ENCODE assay signal across 8 cellular contexts in the genomic region with DNA sequence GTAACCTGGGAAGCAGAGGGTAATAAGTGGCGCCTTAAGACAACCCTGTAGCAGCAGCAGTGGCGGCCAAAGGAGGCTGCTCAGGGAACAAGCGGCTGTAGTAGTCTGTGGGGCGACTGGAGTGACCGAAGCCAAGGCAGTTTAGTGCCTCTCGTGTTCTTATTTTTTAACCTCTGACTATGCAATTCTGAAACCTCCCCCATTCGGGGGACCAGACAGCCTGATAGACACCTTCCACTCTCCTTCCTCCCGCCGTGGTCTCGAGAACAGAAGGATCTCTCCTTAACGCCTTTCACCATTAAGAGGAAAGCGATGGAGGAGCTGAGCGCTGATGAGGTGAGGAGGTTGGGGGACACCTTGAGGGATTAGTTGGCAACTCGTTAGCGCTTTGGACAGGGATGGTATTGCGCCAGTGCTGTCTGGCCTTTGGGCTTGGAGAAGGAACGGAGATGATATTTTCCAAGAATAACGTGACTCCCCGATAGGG. TPM values are rescaled to one million over a fixed set of nuclear protein-coding genes. Genes with fewer than 3 reads are reported as not detected.
A peak's percentile ranks its signal among the peaks of the same experiment; 100 is the strongest.
DNase-seq lines count a peak whose midpoint lies in the region; ATAC-seq and TF ChIP-seq lines count a peak whose summit lies in the region.

No MANE protein-coding gene starts in this region.

- peak overlapping the region; percentile 73 for H3K27ac Mint-ChIP-seq in activated CD4-positive, alpha-beta T cell treated with anti-CD3 and anti-CD28 coated beads for 36 hours
- H3K27ac Mint-ChIP-seq in H9, result peak overlapping the region; percentile 99 to 100 (median 99)
- peak overlapping the region; percentile 96 for H3K27ac Mint-ChIP-seq in activated naive CD8-positive, alpha-beta T cell treated with anti-CD3 and anti-CD28 coated beads, Interleukin-2, amount 10 ng/mL, durations not matched to agents 7 days and 5 days

- H3K9ac ChIP-seq in H9 (ENCODE audit: extremely low read depth, insufficient read length, low read length), result peak overlapping the region; percentile 96

- no peak for DNase-seq in activated CD4-positive, alpha-beta T cell treated with anti-CD3 and anti-CD28 coated beads for 36 hours
- no peak for DNase-seq in activated CD4-positive, alpha-beta T cell treated with anti-CD3 and anti-CD28 coated beads, Interleukin-2, amount 50 U/mL, for 4 hours
- DNase-seq in H9 (peak; percentile 33), NCI-H1092 treated with DMSO at 0.1 percent for 48 hours (lab: John Stamatoyannopoulos, UW) (peak; percentile 67), iPS DF 6.9 (ENCODE audit: low read depth, low spot score) (no peak), gastrocnemius medialis (peak; percentile 32 to 46)
- no peak for DNase-seq in activated naive CD8-positive, alpha-beta T cell treated with anti-CD3 and anti-CD28 coated beads, Interleukin-2, amount 10 ng/mL, durations not matched to agents 7 days and 5 days
- DNase-seq in effector CD8-positive, alpha-beta T cell (lab: John Stamatoyannopoulos, UW), result no peak

- no peaks in the 10 kb centered on the region for H4K20me1 ChIP-seq in H9 (ENCODE audit: control insufficient read depth, insufficient read depth, insufficient read length)

- no peak overlapping the region for H3K56ac ChIP-seq in H9 (ENCODE audit: insufficient read length, low read depth, low read length)

- H3K4me1 Mint-ChIP-seq in activated CD4-positive, alpha-beta T cell treated with anti-CD3 and anti-CD28 coated beads for 36 hours, result peaks cover 24% of the 10 kb centered on the region
- peaks cover 15 to 19% of the 10 kb centered on the region in 2 experiments for H3K4me1 Mint-ChIP-seq in H9
- peaks cover 18% of the 10 kb centered on the region for H3K4me1 Mint-ChIP-seq in activated naive CD8-positive, alpha-beta T cell treated with anti-CD3 and anti-CD28 coated beads, Interleukin-2, amount 10 ng/mL, durations not matched to agents 7 days and 5 days

- H3K23ac ChIP-seq in H9 (ENCODE audit: insufficient read length, low read depth, low read length), result no peak overlapping the region

- H3K36me3 ChIP-seq in iPS DF 6.9 (ENCODE audit: control insufficient read depth, insufficient read depth, low read length), result no peaks in the 10 kb centered on the region; the same call in 1 of the 2 replicates
- peaks cover 0 to 19% of the 10 kb centered on the region in 2 donors for H3K36me3 ChIP-seq in gastrocnemius medialis

- no peaks in the 10 kb centered on the region for H3K9me3 ChIP-seq in H9 (ENCODE audit: control insufficient read depth, low read depth, low read length)
- no peaks in the 10 kb centered on the region for H3K9me3 ChIP-seq in iPS DF 6.9 (ENCODE audit: control insufficient read depth, insufficient read depth, low read length)
- H3K9me3 ChIP-seq in gastrocnemius medialis, result no peaks in the 10 kb centered on the region

- H2BK120ac ChIP-seq in H9 (ENCODE audit: low read depth, low read length, poor library complexity, severe bottlenecking), result no peak overlapping the region

- no peak overlapping the region for H2AFZ ChIP-seq in H9 (ENCODE audit: low read length)

- H2BK12ac ChIP-seq in H9 (ENCODE audit: insufficient read length, low read depth, low read length), result no peak overlapping the region

- peak overlapping the region; percentile 60; the same call in 1 of the 2 replicates for H3K4me3 ChIP-seq in iPS DF 6.9 (ENCODE audit: low read length)
- peak overlapping the region; percentile 75 to 93 (median 86) for H3K4me3 ChIP-seq in gastrocnemius medialis

- H3K23me2 ChIP-seq in H9 (ENCODE audit: insufficient read length, low read depth, low read length, poor library complexity, severe bottlenecking), result peaks cover 12% of the 10 kb centered on the region

- H3K79me2 ChIP-seq in H9 (ENCODE audit: insufficient read depth, low read length), result peaks cover 5% of the 10 kb centered on the region; the same call in 1 of the 2 replicates

- peak overlapping the region; percentile 76 for H2BK5ac ChIP-seq in H9 (ENCODE audit: insufficient read length, low read length)

- H3K18ac ChIP-seq in H9 (ENCODE audit: insufficient read length, low read depth, low read length), result peak overlapping the region; percentile 36

- no peak overlapping the region for H2BK20ac ChIP-seq in H9 (ENCODE audit: low read depth, low read length, poor library complexity, severe bottlenecking)

- H4K91ac ChIP-seq in H9 (ENCODE audit: insufficient read length, low read depth, low read length), result no peak overlapping the region

- TF ChIP-seq CTCF in H9 (conservative IDR thresholded peaks at IDR 0.05) (no peak), gastrocnemius medialis (IDR thresholded peaks at IDR 0.05 in 4 of 5, conservative IDR thresholded peaks at IDR 0.05 in 1 of 5) (peak in 1 of 5 experiments; percentile 14)

- no peak overlapping the region for H3T11ph ChIP-seq in H9 (ENCODE audit: low read length)

- no peaks in the 10 kb centered on the region for H3K9me3 Mint-ChIP-seq in activated CD4-positive, alpha-beta T cell treated with anti-CD3 and anti-CD28 coated beads for 36 hours (ENCODE audit: low read depth)
- H3K9me3 Mint-ChIP-seq in H9, result peaks cover 0 to 2% of the 10 kb centered on the region in 2 experiments; a peak in 3 of 5 replicates
- H3K9me3 Mint-ChIP-seq in activated naive CD8-positive, alpha-beta T cell treated with anti-CD3 and anti-CD28 coated beads, Interleukin-2, amount 10 ng/mL, durations not matched to agents 7 days and 5 days, result no peaks in the 10 kb centered on the region

- no peak overlapping the region for H2BK15ac ChIP-seq in H9 (ENCODE audit: low read depth, low read length)

- peaks cover 4% of the 10 kb centered on the region for H3K36me3 Mint-ChIP-seq in activated CD4-positive, alpha-beta T cell treated with anti-CD3 and anti-CD28 coated beads for 36 hours (ENCODE audit: low read depth)
- peaks cover 6 to 12% (median 8%) of the 10 kb centered on the region in 3 experiments; a peak in 5 of 7 replicates for H3K36me3 Mint-ChIP-seq in H9 (ENCODE audit: insufficient read depth in 1 of 3, low read depth in 3 of 3)
- no peaks in the 10 kb centered on the region for H3K36me3 Mint-ChIP-seq in activated naive CD8-positive, alpha-beta T cell treated with anti-CD3 and anti-CD28 coated beads, Interleukin-2, amount 10 ng/mL, durations not matched to agents 7 days and 5 days

- ATAC-seq in activated CD4-positive, alpha-beta T cell treated with anti-CD3 and anti-CD28 coated beads for 36 hours, result peak; percentile 21
- ATAC-seq in activated naive CD8-positive, alpha-beta T cell treated with anti-CD3 and anti-CD28 coated beads, Interleukin-2, amount 10 ng/mL, durations not matched to agents 7 days and 5 days (ENCODE audit: low read depth), result peak; percentile 28
- peak; percentile 73 to 76 for ATAC-seq in gastrocnemius medialis

- H3K4me3 Mint-ChIP-seq in activated CD4-positive, alpha-beta T cell treated with anti-CD3 and anti-CD28 coated beads for 36 hours, result peak overlapping the region; percentile 88
- H3K4me3 Mint-ChIP-seq in H9, result peak overlapping the region; percentile 89 to 92
- H3K4me3 Mint-ChIP-seq in activated naive CD8-positive, alpha-beta T cell treated with anti-CD3 and anti-CD28 coated beads, Interleukin-2, amount 10 ng/mL, durations not matched to agents 7 days and 5 days, result peak overlapping the region; percentile 86

- H2AK5ac ChIP-seq in H9 (ENCODE audit: insufficient read length, low read length), result no peak overlapping the region

- H3K79me1 ChIP-seq in H9 (ENCODE audit: insufficient read depth, low read depth, low read length, poor library complexity, severe bottlenecking), result no peaks in the 10 kb centered on the region

- WGBS in H9 (ENCODE audit: extremely low coverage, insufficient read length, low lambda C conversion rate), result no CpG with 5 or more reads among the region's 19 CpGs
- no CpG with 5 or more reads among the region's 19 CpGs for WGBS in iPS DF 6.9 (ENCODE audit: insufficient coverage, insufficient read length)

- H3K4me2 ChIP-seq in H9 (ENCODE audit: insufficient read depth, insufficient read length, low read length), result peak overlapping the region; percentile 82

- CTCF ChIA-PET in activated CD4-positive, alpha-beta T cell treated with anti-CD3 and anti-CD28 coated beads for 36 hours (lab: Charles Lee), result interaction anchor here (0.6 to 1.6 kb wide), 8 partner anchors 13 to 365 kb away, joined by 3 to 8 read pairs (median 3); a partner anchor contains a TSS

- peak overlapping the region; percentile 90 for H3K14ac ChIP-seq in H9 (ENCODE audit: insufficient read depth, low read length)

- H3K27ac ChIP-seq in H9 (ENCODE audit: insufficient read length, low read depth, low read length) (peak overlapping the region; percentile 95), iPS DF 6.9 (ENCODE audit: low read length) (peak overlapping the region; percentile 10), gastrocnemius medialis (peak overlapping the region; percentile 92 to 98 (median 96))

- H3K4me1 ChIP-seq in H9 (ENCODE audit: insufficient read depth, low read length) (peaks cover 2% of the 10 kb centered on the region; the same call in 1 of the 2 replicates), iPS DF 6.9 (ENCODE audit: control insufficient read depth, insufficient read depth, low read length) (no peaks in the 10 kb centered on the region), gastrocnemius medialis (peaks cover 21 to 26% of the 10 kb centered on the region in 2 donors)

- POLR2A ChIA-PET in activated CD4-positive, alpha-beta T cell treated with anti-CD3 and anti-CD28 coated beads for 36 hours (lab: Charles Lee), result interaction anchor here (0.8 to 1.2 kb wide), 2 partner anchors 90 to 979 kb away, joined by 3 read pairs; a partner anchor contains a TSS
- POLR2A ChIA-PET in activated naive CD8-positive, alpha-beta T cell treated with anti-CD3 and anti-CD28 coated beads, Interleukin-2, amount 10 ng/mL, durations not matched to agents 7 days and 5 days (lab: Charles Lee), result interaction anchor here (2.0 kb wide), 1 partner anchor 83 kb away, joined by 6 read pairs; no protein-coding TSS in a partner anchor

- no peak overlapping the region for H4K8ac ChIP-seq in H9 (replicated peaks; ENCODE audit: insufficient read length, low read depth, low read length)

- H3K27me3 Mint-ChIP-seq in activated CD4-positive, alpha-beta T cell treated with anti-CD3 and anti-CD28 coated beads for 36 hours, result no peaks in the 10 kb centered on the region
- H3K27me3 Mint-ChIP-seq in H9 (ENCODE audit: low read depth), result no peaks in the 10 kb centered on the region
- H3K27me3 Mint-ChIP-seq in activated naive CD8-positive, alpha-beta T cell treated with anti-CD3 and anti-CD28 coated beads, Interleukin-2, amount 10 ng/mL, durations not matched to agents 7 days and 5 days, result no peaks in the 10 kb centered on the region

- H4K5ac ChIP-seq in H9 (ENCODE audit: insufficient read length, low read depth, low read length), result peak overlapping the region; percentile 67

- no peak for TF ChIP-seq POLR2A in gastrocnemius medialis (IDR thresholded peaks at IDR 0.05)

- H3K27me3 ChIP-seq in H9 (ENCODE audit: insufficient read depth, low read length) (no peaks in the 10 kb centered on the region), iPS DF 6.9 (ENCODE audit: control insufficient read depth, insufficient read depth, low read length) (no peaks in the 10 kb centered on the region), gastrocnemius medialis (no peaks in the 10 kb centered on the region)

- in situ Hi-C loops in gastrocnemius medialis (cut with MboI; ENCODE audit: low sequenced_read_pairs in 4 of 4), result loop anchor here in 2 of 4 donors (5.0 to 10.0 kb wide), 2 partner anchors 156 to 159 kb away; no protein-coding TSS in a partner anchor

- intact Hi-C loops in activated CD4-positive, alpha-beta T cell treated with anti-CD3 and anti-CD28 coated beads for 36 hours (cut with DNase I, micrococcal nuclease), result loop anchor here (2.0 to 5.0 kb wide), 7 partner anchors 91 to 1229 kb away; a partner anchor contains a TSS
- intact Hi-C loops in gastrocnemius medialis (cut with DNase I; ENCODE audit: low total_unique reads), result loop anchor here (2.0 to 10.0 kb wide), 3 partner anchors 74 to 239 kb away; no protein-coding TSS in a partner anchor

- H3K4ac ChIP-seq in H9 (ENCODE audit: low read depth, low read length), result no peak overlapping the region

RNA-seq across cellular contexts. Expression of a gene that starts 0.6 kb away (rescaled TPM):
- total RNA-seq in activated CD4-positive, alpha-beta T cell treated with anti-CD3 and anti-CD28 coated beads for 36 hours, result 10 to 100 TPM; 26.1 to 31.8 TPM
- total RNA-seq in H9 (2021) (66.0 and 67.6 TPM in 2 replicates), gastrocnemius medialis (100 to 1,000 TPM in 2 of 4 donors, 10 to 100 TPM in 2; 42.6 to 143 (median 98.2) TPM)
- total RNA-seq in activated naive CD8-positive, alpha-beta T cell treated with anti-CD3 and anti-CD28 coated beads, Interleukin-2, amount 10 ng/mL, durations not matched to agents 7 days and 5 days, result 10 to 100 TPM; 31.6 to 33.4 TPM

RNA-seq across cellular contexts. Expression of a gene that starts 36.4 kb away (rescaled TPM):
- not detected for total RNA-seq in activated CD4-positive, alpha-beta T cell treated with anti-CD3 and anti-CD28 coated beads for 36 hours
- total RNA-seq in H9 (2021) (4.5 and 6.2 TPM in 2 replicates), gastrocnemius medialis (10 to 100 TPM in 2 of 4 donors, 1 to 10 TPM in 2; 7.9 to 19.2 (median 11.1) TPM)
- total RNA-seq in activated naive CD8-positive, alpha-beta T cell treated with anti-CD3 and anti-CD28 coated beads, Interleukin-2, amount 10 ng/mL, durations not matched to agents 7 days and 5 days, result under 1 TPM in 1 of 2 experiments, not detected in 1; 0.53 TPM

Comparison
In these comparisons a context has a peak if more than half of its experiments do, and no peak if none do; other contexts are left out.
1. ATAC-seq: peak in every context shown above with its lines; median percentile 74 in gastrocnemius medialis; 28 in activated naive CD8-positive, alpha-beta T cell treated with anti-CD3 and anti-CD28 coated beads, Interleukin-2, amount 10 ng/mL, durations not matched to agents 7 days and 5 days; 21 in activated CD4-positive, alpha-beta T cell treated with anti-CD3 and anti-CD28 coated beads for 36 hours.
2. DNase-seq: peak in H9 (single experiment), NCI-H1092 treated with DMSO at 0.1 percent for 48 hours (single experiment) and gastrocnemius medialis (2 of 2); none in activated CD4-positive, alpha-beta T cell treated with anti-CD3 and anti-CD28 coated beads for 36 hours (single experiment), activated CD4-positive, alpha-beta T cell treated with anti-CD3 and anti-CD28 coated beads, Interleukin-2, amount 50 U/mL, for 4 hours (0 of 2), activated naive CD8-positive, alpha-beta T cell treated with anti-CD3 and anti-CD28 coated beads, Interleukin-2, amount 10 ng/mL, durations not matched to agents 7 days and 5 days (single experiment), iPS DF 6.9 (single experiment) and effector CD8-positive, alpha-beta T cell (single experiment).
3. H3K27ac ChIP-seq: peak in every context shown above with its lines; median percentile 96 in gastrocnemius medialis; 95 in H9; 10 in iPS DF 6.9.
4. Peak in every context shown above with its lines, with median percentiles within 50 percentile points of each other: H3K27ac Mint-ChIP-seq and H3K4me3 Mint-ChIP-seq.